9 cellular contexts compared by ENCODE assay signal in genomic region chr6:27593200-27593818, GRCh38.
A peak's percentile ranks its signal among the peaks of the same experiment; 100 is the strongest.
DNase-seq lines count a peak whose midpoint lies in the region; ATAC-seq, FAIRE-seq and TF ChIP-seq lines count a peak whose summit lies in the region.
"Had no signal": no experiment of that assay in that cellular context is flagged by ENCODE, and none has a peak within 500 bp of the region (broad histone marks: within the 10 kb centered on the region; RNA-seq: fewer than 3 reads in every experiment).

No MANE protein-coding gene starts in this region.

- no peaks in the 10 kb centered on the region for H4K20me1 ChIP-seq in SK-N-SH (ENCODE audit: insufficient read depth)

- ATAC-seq in aorta (ENCODE audit: low FRiP score), result no peak

- TF ChIP-seq CTCF in SK-N-SH (IDR thresholded peaks at IDR 0.05), result no peak
- no peak for TF ChIP-seq CTCF in mesothelial cell of epicardium (IDR thresholded peaks at IDR 0.05; ENCODE audit: unreplicated experiment)

- no peak overlapping the region for H3K4me3 Mint-ChIP-seq in mesothelial cell of epicardium

- peak overlapping the region; percentile 48 for H3K4me3 ChIP-seq in HAP-1
- peak overlapping the region; percentile 39 to 40; a peak in 1 of 4 replicates for H3K4me3 ChIP-seq in SK-N-SH (ENCODE audit: low read depth in 2 of 2, low read length in 1 of 2)
- peak overlapping the region; percentile 79 for H3K4me3 ChIP-seq in mesendoderm (ENCODE audit: low read length)
- H3K4me3 ChIP-seq in aorta (ENCODE audit: low read length in 2 of 2), result no peak overlapping the region

- H3K79me2 ChIP-seq in SK-N-SH (ENCODE audit: insufficient read depth) (no peaks in the 10 kb centered on the region), mesendoderm (ENCODE audit: control insufficient read depth, insufficient read depth, low read length) (no peaks in the 10 kb centered on the region)

- H3K4me2 ChIP-seq in SK-N-SH, result peak overlapping the region; percentile 29; the same call in 1 of the 2 replicates
- H3K4me2 ChIP-seq in mesendoderm (ENCODE audit: low read length), result peak overlapping the region; percentile 100

- H3K27me3 Mint-ChIP-seq in mesothelial cell of epicardium (ENCODE audit: low read depth), result peaks cover 25% of the 10 kb centered on the region

- FAIRE-seq in GM12891 (lab: Jason Lieb, UNC), result peak; percentile 77
- FAIRE-seq: small intestine had no signal

- CTCF ChIA-PET in SK-N-SH (lab: Yijun Ruan, JAX), result no interaction called here

- H2AFZ ChIP-seq in SK-N-SH (ENCODE audit: low read depth), result no peak overlapping the region

- no peaks in the 10 kb centered on the region for H3K9me2 ChIP-seq in SK-N-SH

- no peaks in the 10 kb centered on the region for H3K9me3 Mint-ChIP-seq in mesothelial cell of epicardium

- DNase-seq in GM12891 (ENCODE audit: insufficient read length, low spot score) (no peak), HAP-1 (ENCODE audit: low spot score in 2 of 2) (peak in 1 of 2 experiments; percentile 41), SK-N-SH (no peak), mesendoderm (no peak), NOMO-1 treated with DMSO at 0.1 percent for 48 hours (lab: John Stamatoyannopoulos, UW; ENCODE audit: unreplicated experiment) (no peak), aorta (no peak), mesothelial cell of epicardium (ENCODE audit: low spot score in 2 of 2, unreplicated experiment in 2 of 2) (no peak), amniotic stem cell (lab: John Stamatoyannopoulos, UW) (no peak)

- H4K5ac ChIP-seq in mesendoderm (ENCODE audit: low read length), result no peak overlapping the region

- no peaks in the 10 kb centered on the region for H3K36me3 Mint-ChIP-seq in mesothelial cell of epicardium

- no peak overlapping the region for H3K18ac ChIP-seq in mesendoderm (ENCODE audit: low read length)

- H3K4ac ChIP-seq in mesendoderm (ENCODE audit: low read depth, low read length), result no peak overlapping the region

- no peak overlapping the region for H3K27ac Mint-ChIP-seq in mesothelial cell of epicardium

- H2BK120ac ChIP-seq in mesendoderm (ENCODE audit: low read depth, low read length), result no peak overlapping the region

- H3K9ac ChIP-seq in SK-N-SH, result no peak overlapping the region
- peak overlapping the region; percentile 75 for H3K9ac ChIP-seq in mesendoderm (ENCODE audit: low read length)

- H3K27me3 ChIP-seq in HAP-1 (ENCODE audit: low read depth), result no peaks in the 10 kb centered on the region
- peaks cover 52% of the 10 kb centered on the region for H3K27me3 ChIP-seq in SK-N-SH (ENCODE audit: insufficient read depth)
- H3K27me3 ChIP-seq in mesendoderm (ENCODE audit: insufficient read depth, low read length, poor library complexity), result peaks cover 3% of the 10 kb centered on the region
- H3K27me3 ChIP-seq in aorta (ENCODE audit: control insufficient read depth in 1 of 2, insufficient read depth in 2 of 2, low read length in 1 of 2), result peaks cover 0 to 7% of the 10 kb centered on the region in 2 donors

- H2BK5ac ChIP-seq in mesendoderm (ENCODE audit: low read length), result no peak overlapping the region

- POLR2A ChIA-PET in SK-N-SH (lab: Yijun Ruan, JAX), result no interaction called here

- intact Hi-C loops in aorta (cut with DNase I), result no loop called here

- 23% methylated on average over 19 of the region's 19 CpGs for WGBS in SK-N-SH (ENCODE audit: low lambda C conversion rate)
- no CpG with 5 or more reads among the region's 19 CpGs for WGBS in mesendoderm (ENCODE audit: extremely low coverage, insufficient coverage, low lambda C conversion rate)
- WGBS in aorta, 2 donors, result 10 to 15% methylated on average over 19 of the region's 19 CpGs

- no peak overlapping the region for H4K8ac ChIP-seq in mesendoderm (ENCODE audit: low read depth, low read length)

- no peak for TF ChIP-seq RAD21 in SK-N-SH (IDR thresholded peaks at IDR 0.05; ENCODE audit: low read length)

- no peak overlapping the region for H2BK15ac ChIP-seq in mesendoderm (replicated peaks; ENCODE audit: low read depth)

- H3K4me1 Mint-ChIP-seq in mesothelial cell of epicardium, result no peaks in the 10 kb centered on the region

- no peaks in the 10 kb centered on the region for H3K79me1 ChIP-seq in mesendoderm (ENCODE audit: low read length)

- no peak for TF ChIP-seq POLR2A in GM12891 (IDR thresholded peaks at IDR 0.05; ENCODE audit: low read depth, low read length)

- in situ Hi-C loops in HAP-1 (cut with MboI; ENCODE audit: low sequenced_read_pairs), result no loop called here

- no peak overlapping the region for H3K27ac ChIP-seq in SK-N-SH (ENCODE audit: low read depth in 2 of 2, low read length in 1 of 2)
- H3K27ac ChIP-seq in mesendoderm (ENCODE audit: low read depth, low read length), result no peak overlapping the region
- no peak overlapping the region for H3K27ac ChIP-seq in aorta (ENCODE audit: low read depth in 1 of 2, low read length in 2 of 2)

- H3K36me3 ChIP-seq in HAP-1 (replicated peaks) (no peaks in the 10 kb centered on the region), SK-N-SH (replicated peaks in 1 of 2; ENCODE audit: control insufficient read depth in 1 of 2, insufficient read depth in 2 of 2, low read length in 1 of 2) (no peaks in the 10 kb centered on the region), mesendoderm (ENCODE audit: control insufficient read depth, insufficient read depth, low read length) (no peaks in the 10 kb centered on the region), aorta (ENCODE audit: control insufficient read depth in 1 of 2, insufficient read depth in 2 of 2, low read length in 1 of 2) (no peaks in the 10 kb centered on the region)

- no peaks in the 10 kb centered on the region for H3K4me1 ChIP-seq in HAP-1
- no peaks in the 10 kb centered on the region; a peak in 1 of 4 replicates for H3K4me1 ChIP-seq in SK-N-SH (ENCODE audit: control insufficient read depth in 1 of 2, insufficient read depth in 2 of 2, low read depth in 1 of 2, low read length in 1 of 2)
- peaks cover 3% of the 10 kb centered on the region for H3K4me1 ChIP-seq in mesendoderm (ENCODE audit: control insufficient read depth, low read depth, low read length)
- H3K4me1 ChIP-seq in aorta (ENCODE audit: control insufficient read depth in 1 of 2, insufficient read depth in 2 of 2, low read length in 2 of 2), result no peaks in the 10 kb centered on the region

- peak overlapping the region; percentile 85 for H3K56ac ChIP-seq in mesendoderm (ENCODE audit: low read length)

- no peak overlapping the region for H3K23ac ChIP-seq in mesendoderm (ENCODE audit: low read length)

- no peak overlapping the region for H2AK5ac ChIP-seq in mesendoderm (ENCODE audit: low read length)

- peaks cover 9% of the 10 kb centered on the region for H3F3A ChIP-seq in SK-N-SH (replicated peaks; ENCODE audit: insufficient read depth)

- TF ChIP-seq EP300 in SK-N-SH (IDR thresholded peaks at IDR 0.05; ENCODE audit: borderline replicate concordance in 1 of 2, low read depth in 1 of 2, low read length in 1 of 2), result no peak

- H3K9me3 ChIP-seq in HAP-1 (no peaks in the 10 kb centered on the region), SK-N-SH (no peaks in the 10 kb centered on the region), aorta (ENCODE audit: control insufficient read depth, low read length) (peaks cover 1% of the 10 kb centered on the region)

TF ChIP-seq in GM12891, 5 proteins besides CTCF, POLR2A, EP300 and RAD21:
- TF ChIP-seq POLR2AphosphoS5 (IDR thresholded peaks at IDR 0.05; ENCODE audit: low read depth, low read length), result no peak
- TF ChIP-seq POU2F2 (IDR thresholded peaks at IDR 0.05; ENCODE audit: low read depth, low read length), result no peak
- no peak for TF ChIP-seq PAX5 (IDR thresholded peaks at IDR 0.05; ENCODE audit: insufficient read depth, low read length, severe bottlenecking)
- TF ChIP-seq TAF1 (IDR thresholded peaks at IDR 0.05; ENCODE audit: low read depth, low read length), result no peak
- no peak for TF ChIP-seq SPI1 (IDR thresholded peaks at IDR 0.05; ENCODE audit: low read depth, low read length)

TF ChIP-seq in SK-N-SH, 30 proteins besides CTCF, POLR2A, EP300 and RAD21:
- TF ChIP-seq EZH2phosphoT487 (IDR thresholded peaks at IDR 0.05; ENCODE audit: borderline replicate concordance, low read depth) (no peak), RCOR1 (IDR thresholded peaks at IDR 0.05; ENCODE audit: low read length) (no peak), ELF1 (IDR thresholded peaks at IDR 0.05) (no peak), FOSL2 (IDR thresholded peaks at IDR 0.05; ENCODE audit: borderline replicate concordance, low read depth) (no peak), JUND (IDR thresholded peaks at IDR 0.05) (no peak), TEAD4 (IDR thresholded peaks at IDR 0.05; ENCODE audit: borderline replicate concordance, insufficient read depth) (no peak), MXI1 (IDR thresholded peaks at IDR 0.05; ENCODE audit: low read depth, low read length) (no peak), TCF12 (IDR thresholded peaks at IDR 0.05) (no peak)

Comparison
In these comparisons a context has a peak if more than half of its experiments do, and no peak if none do; other contexts are left out.
1. H3K4me3 ChIP-seq: peak in HAP-1 (single experiment), SK-N-SH (2 of 2) and mesendoderm (single experiment); none in aorta (0 of 2).